ENCODE assay signal across 8 cellular contexts in the genomic region with DNA sequence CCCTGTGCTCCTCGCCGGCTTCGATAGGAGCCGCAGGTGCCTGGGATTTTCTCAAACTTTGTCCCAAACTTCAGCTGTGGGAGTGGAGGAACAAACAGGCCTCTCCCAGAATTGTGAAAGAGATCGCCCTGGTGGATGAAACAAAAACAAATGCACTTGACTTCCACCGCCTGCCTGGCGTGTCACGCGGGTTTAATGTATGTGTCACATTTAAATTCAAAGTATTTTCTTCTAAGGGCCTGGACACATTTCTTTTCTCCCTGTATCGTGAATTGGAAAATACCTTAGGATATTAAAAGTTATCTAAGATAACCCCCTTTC. TPM values are rescaled to one million over a fixed set of nuclear protein-coding genes. Genes with fewer than 3 reads are reported as not detected.
DNase-seq lines count a peak whose midpoint lies in the region; ATAC-seq, FAIRE-seq and TF ChIP-seq lines count a peak whose summit lies in the region.

No MANE protein-coding gene starts in this region.

- H3K4me3 ChIP-seq in DOHH2 (ENCODE audit: low read length) = peak overlapping the region; percentile 94
- peak overlapping the region; percentile 92 for H3K4me3 ChIP-seq in ectodermal cell (ENCODE audit: insufficient read depth, low read depth, low read length)
- H3K4me3 ChIP-seq in mucosa of descending colon = peak overlapping the region; percentile 93

- intact Hi-C loops in mucosa of descending colon (cut with DNase I, micrococcal nuclease) = no loop called here

- WGBS in ectodermal cell, 2 experiments = 0% methylated on average over 9 of the region's 10 CpGs

- H3K9me2 ChIP-seq in DOHH2 (replicated peaks; ENCODE audit: control insufficient read depth, low read length) = no peaks in the 10 kb centered on the region

- POLR2A ChIA-PET in GM10248 (lab: Yijun Ruan, JAX) = interaction anchor here (0.6 to 1.3 kb wide), 3 partner anchors 10 to 192 kb away, joined by 3 read pairs; partner anchors contain the start of gene NDUFA5

- peak; percentile 31 for TF ChIP-seq CTCF in DOHH2 (IDR thresholded peaks at IDR 0.05; ENCODE audit: low read depth, low read length, poor library complexity, severe bottlenecking)
- TF ChIP-seq CTCF in mucosa of descending colon (IDR thresholded peaks at IDR 0.05) = peak; percentile 5
- TF ChIP-seq CTCF in GM10248 (IDR thresholded peaks at IDR 0.05; ENCODE audit: control extremely low read depth, extremely low read depth, low read depth, missing control alignments) = no peak

- peak; percentile 71 to 86 for DNase-seq in SW 1271 (lab: John Stamatoyannopoulos, UW)
- DNase-seq in mucosa of descending colon = no peak
- DNase-seq in urothelium cell line (ENCODE audit: low spot score) = peak; percentile 38
- no peak for DNase-seq in GM10248 (ENCODE audit: extremely low spot score)

- H3K4me1 ChIP-seq in DOHH2 (ENCODE audit: control insufficient read depth, low read length) (peaks cover 46% of the 10 kb centered on the region), ectodermal cell (ENCODE audit: control insufficient read depth, insufficient read depth, low read length) (peaks cover 8% of the 10 kb centered on the region), mucosa of descending colon (ENCODE audit: low read depth) (peaks cover 32% of the 10 kb centered on the region)

- H3K4me2 ChIP-seq in DOHH2 (ENCODE audit: low read length) = peak overlapping the region; percentile 87

- ATAC-seq in GM19463 (IDR thresholded peaks at IDR 0.05; ENCODE audit: unreplicated experiment) (peak; percentile 17), HG03460 (IDR thresholded peaks at IDR 0.05; ENCODE audit: unreplicated experiment) (peak; percentile 7), mucosa of descending colon (peak; percentile 33)

- CTCF ChIA-PET in GM10248 (lab: Yijun Ruan, JAX) = interaction anchor here (0.9 to 3.2 kb wide), 18 partner anchors 8 to 123 kb away, joined by 3 to 11 read pairs (median 4); no protein-coding TSS in a partner anchor

- peaks cover 7% of the 10 kb centered on the region; the same call in 1 of the 2 replicates for H3F3A ChIP-seq in DOHH2 (ENCODE audit: control insufficient read depth, insufficient read depth)

- no peak for FAIRE-seq in urothelium cell line (lab: Jason Lieb, UNC)

- H3K27me3 ChIP-seq in DOHH2 (ENCODE audit: control insufficient read depth, low read length) (no peaks in the 10 kb centered on the region), ectodermal cell (ENCODE audit: control insufficient read depth, insufficient read depth, low read length, poor library complexity, severe bottlenecking) (no peaks in the 10 kb centered on the region)

- H3K9me3 ChIP-seq in DOHH2 (ENCODE audit: control insufficient read depth, insufficient read depth, low read length) (no peaks in the 10 kb centered on the region), ectodermal cell (ENCODE audit: control insufficient read depth, low read length) (no peaks in the 10 kb centered on the region), mucosa of descending colon (no peaks in the 10 kb centered on the region)

- peaks cover 70% of the 10 kb centered on the region for H3K79me2 ChIP-seq in DOHH2 (ENCODE audit: control insufficient read depth, low read length)

- peaks cover 28% of the 10 kb centered on the region for H4K20me1 ChIP-seq in DOHH2 (ENCODE audit: control insufficient read depth, insufficient read depth, low read depth, low read length)

- H3K36me3 ChIP-seq in DOHH2 (ENCODE audit: control insufficient read depth, low read length) (peaks cover 42% of the 10 kb centered on the region), ectodermal cell (ENCODE audit: control insufficient read depth, insufficient read depth, low read length) (no peaks in the 10 kb centered on the region), mucosa of descending colon (ENCODE audit: low read depth) (no peaks in the 10 kb centered on the region)

- peak overlapping the region; percentile 85 for H3K27ac ChIP-seq in DOHH2 (ENCODE audit: low read depth, low read length)
- peak overlapping the region; percentile 92 for H3K27ac ChIP-seq in ectodermal cell (ENCODE audit: insufficient read depth, low read depth, low read length, poor library complexity, severe bottlenecking)

RNA-seq across cellular contexts. Expression of gene WASL, which starts 0.7 kb away (rescaled TPM):
- 40.0 TPM for polyA plus RNA-seq in ectodermal cell (2013, experiment 1 of 4)
- polyA plus RNA-seq in ectodermal cell (2013, experiment 2 of 4) = 38.6 TPM
- 29.8 TPM for polyA plus RNA-seq in ectodermal cell (2013, experiment 3 of 4)
- 30.6 TPM for polyA plus RNA-seq in ectodermal cell (2013, experiment 4 of 4)
- total RNA-seq in mucosa of descending colon = 100 to 1,000 TPM in 1 of 3 donors, 10 to 100 TPM in 2; 72.4 to 117 (median 90.1) TPM

Comparison
In these comparisons a context has a peak if more than half of its experiments do, and no peak if none do; other contexts are left out.
1. DNase-seq: peak in SW 1271 (2 of 2) and urothelium cell line (single experiment); none in mucosa of descending colon (0 of 3) and GM10248 (single experiment).
2. Peak in every context shown above with its lines, with median percentiles within 50 percentile points of each other: H3K4me3 ChIP-seq and ATAC-seq.